In the genomic region with DNA sequence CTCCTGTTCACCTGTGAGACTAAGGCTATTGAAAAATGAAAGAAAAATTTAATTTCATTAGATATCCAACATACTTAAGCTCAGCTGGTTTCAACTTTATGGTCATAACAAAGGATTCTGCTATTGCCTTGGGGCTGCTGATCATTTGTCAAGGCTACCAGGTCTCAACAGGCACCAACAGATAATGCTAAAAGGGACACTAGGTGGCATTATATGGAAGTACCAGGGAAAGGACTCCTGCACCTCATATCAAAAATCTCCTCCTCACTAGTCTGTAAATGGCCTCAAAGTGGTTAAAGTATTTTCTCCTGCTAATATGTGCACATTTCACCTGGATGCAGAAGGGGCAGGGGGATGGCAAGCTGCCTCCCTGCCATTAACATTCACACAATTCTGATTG, we compare ENCODE assay signal across 15 cellular contexts.
"Had no signal": no experiment of that assay in that cellular context is flagged by ENCODE, and none has a peak within 500 bp of the region (broad histone marks: within the 10 kb centered on the region; RNA-seq: fewer than 3 reads in every experiment).

No MANE protein-coding gene starts in this region.

- H3K36me3 ChIP-seq: heart right ventricle, prostate gland, suprapubic skin, upper lobe of left lung had no signal

- H3K27me3 ChIP-seq: heart right ventricle, suprapubic skin, upper lobe of left lung had no signal

- H3K9me3 ChIP-seq: prostate gland, suprapubic skin, upper lobe of left lung had no signal

- H3K4me1 ChIP-seq: heart right ventricle, prostate gland, suprapubic skin, upper lobe of left lung had no signal

- DNase-seq: activated CD4-positive, alpha-beta T cell treated with anti-CD3 and anti-CD28 coated beads, Interleukin-2, amount 50 U/mL, for 4 hours; activated CD4-positive, CD25-positive, alpha-beta regulatory T cell treated with anti-CD3 and anti-CD28 coated beads, Interleukin-2, amount 50 U/mL, for 72 hours; activated effector memory CD4-positive, alpha-beta T cell treated with Interleukin-2 at 50 U/mL for 16 hours; activated naive CD4-positive, alpha-beta T cell treated with anti-CD3 and anti-CD28 coated beads, Interleukin-2, amount 50 U/mL, for 16 hours; activated T-cell treated with anti-CD3 and anti-CD28 coated beads, Interleukin-2, amount 50 U/mL, for 1 hour; heart right ventricle; left cardiac atrium; nucleus accumbens; right cardiac atrium; small intestine; stimulated activated naive CD8-positive, alpha-beta T cell treated with anti-CD3 and anti-CD28 coated beads, Interleukin-15, Interleukin-2, amounts not matched to agents 100 U/mL and 50 U/mL, for 24 hours; upper lobe of left lung had no signal

- ATAC-seq: heart right ventricle; left cardiac atrium; right cardiac atrium; stimulated activated naive CD8-positive, alpha-beta T cell treated with anti-CD3 and anti-CD28 coated beads, Interleukin-15, Interleukin-2, amounts not matched to agents 100 U/mL and 50 U/mL, for 24 hours had no signal

- H3K4me3 ChIP-seq: heart right ventricle, lung, prostate gland, suprapubic skin, upper lobe of left lung had no signal

- H3K27ac ChIP-seq: heart right ventricle, prostate gland, suprapubic skin, upper lobe of left lung had no signal
